Comparison of ENCODE assay signal across 9 cellular contexts in genomic region chr4:175377203-175377602, GRCh38.
"Had no signal": no experiment of that assay in that cellular context is flagged by ENCODE, and none has a peak within 500 bp of the region (broad histone marks: within the 10 kb centered on the region; RNA-seq: fewer than 3 reads in every experiment).

No MANE protein-coding gene starts in this region.

- H3K27ac ChIP-seq: GM23248, HL-60, KMS-11 had no signal

- DNase-seq: GM23248, GOT3, H9, HFFc6, Karpas-422 had no signal

- FAIRE-seq: H54 had no signal

- ATAC-seq: HCT116 had no signal

- H3K9ac ChIP-seq: GM23248, KMS-11 had no signal

- H3K4me2 ChIP-seq: KMS-11 had no signal

- H2AFZ ChIP-seq: GM23248 had no signal

- H3K4me3 ChIP-seq: GM23248 had no signal
